In the genomic region with DNA sequence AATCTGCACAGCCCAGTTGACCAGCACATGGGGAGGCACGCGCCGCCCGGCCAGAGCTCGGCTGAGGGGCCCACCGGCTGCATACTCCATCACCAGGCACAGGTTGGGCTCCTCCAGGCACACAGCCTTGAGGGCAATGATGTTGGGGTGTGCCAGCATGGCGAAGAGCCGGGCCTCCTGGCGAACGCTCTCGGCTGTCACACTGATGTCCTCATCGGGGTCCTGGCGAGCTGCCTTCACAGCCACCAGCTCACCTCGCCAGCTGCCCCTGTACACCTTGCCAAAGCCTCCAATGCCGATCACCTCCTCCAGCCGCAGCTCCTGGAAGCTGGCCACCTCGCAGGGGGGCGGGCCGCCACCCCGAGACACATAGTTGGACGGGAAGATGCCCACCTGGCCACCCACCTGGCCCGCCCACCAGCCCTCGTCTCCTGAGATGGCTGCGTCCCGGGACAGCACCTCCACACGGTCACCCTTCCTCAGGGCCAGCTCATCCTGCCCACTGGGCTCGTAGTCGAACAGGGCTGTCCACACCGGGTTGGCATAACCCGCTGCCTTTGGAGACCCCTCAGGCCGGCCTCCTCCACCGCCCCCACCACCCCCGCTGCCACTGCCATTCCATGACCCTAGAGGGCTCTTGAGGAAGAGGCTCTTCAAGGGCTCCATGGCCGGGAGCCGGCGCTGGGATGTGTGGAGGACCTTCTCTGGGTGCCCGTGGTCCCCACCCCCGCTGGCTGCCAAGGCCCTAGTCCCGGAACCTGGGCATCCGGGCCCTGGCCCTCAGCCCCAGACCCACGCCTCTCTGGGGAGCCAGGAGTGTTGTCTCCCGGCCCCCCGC, we compare ENCODE assay signal across 6 cellular contexts. TPM values are rescaled to one million over a fixed set of nuclear protein-coding genes. Genes with fewer than 3 reads are reported as not detected.
A peak's percentile ranks its signal among the peaks of the same experiment; 100 is the strongest.
DNase-seq lines count a peak whose midpoint lies in the region; ATAC-seq and TF ChIP-seq lines count a peak whose summit lies in the region.

No MANE protein-coding gene starts in this region.

- peak overlapping the region; percentile 94 for H3K27ac ChIP-seq in left ventricle myocardium inferior (replicated peaks)

- H3K4me1 ChIP-seq in left ventricle myocardium inferior = peaks cover 88% of the 10 kb centered on the region

- peak overlapping the region; percentile 92 for H3K4me3 Mint-ChIP-seq in stimulated activated effector memory CD8-positive, alpha-beta T cell treated with anti-CD3 and anti-CD28 coated beads, Interleukin-12 subunit alpha, Interleukin-12 subunit beta, amount 100 ng/mL, for 72 hours

- H3K4me1 Mint-ChIP-seq in stimulated activated effector memory CD8-positive, alpha-beta T cell treated with anti-CD3 and anti-CD28 coated beads, Interleukin-12 subunit alpha, Interleukin-12 subunit beta, amount 100 ng/mL, for 72 hours = peaks cover 62% of the 10 kb centered on the region

- intact Hi-C loops in left ventricle myocardium inferior (cut with micrococcal nuclease) = no loop called here
- intact Hi-C loops in left cardiac atrium (cut with DNase I) = loop anchor here in 1 of 2 donors (5.0 kb wide), 1 partner anchor 36 kb away; a partner anchor contains a TSS

- H3K36me3 ChIP-seq in left ventricle myocardium inferior = peaks cover 55% of the 10 kb centered on the region

- H3K9me3 Mint-ChIP-seq in stimulated activated effector memory CD8-positive, alpha-beta T cell treated with anti-CD3 and anti-CD28 coated beads, Interleukin-12 subunit alpha, Interleukin-12 subunit beta, amount 100 ng/mL, for 72 hours = no peaks in the 10 kb centered on the region

- no peaks in the 10 kb centered on the region for H3K9me3 ChIP-seq in left ventricle myocardium inferior (replicated peaks)

- H3K27ac Mint-ChIP-seq in stimulated activated effector memory CD8-positive, alpha-beta T cell treated with anti-CD3 and anti-CD28 coated beads, Interleukin-12 subunit alpha, Interleukin-12 subunit beta, amount 100 ng/mL, for 72 hours = peak overlapping the region; percentile 88

- ATAC-seq in left cardiac atrium = no peak
- ATAC-seq in esophagus mucosa = peak; percentile 0
- ATAC-seq in stimulated activated effector memory CD8-positive, alpha-beta T cell treated with anti-CD3 and anti-CD28 coated beads, Interleukin-12 subunit alpha, Interleukin-12 subunit beta, amount 100 ng/mL, for 72 hours = no peak

- no peak for TF ChIP-seq CTCF in left ventricle myocardium inferior (IDR thresholded peaks at IDR 0.05; ENCODE audit: borderline replicate concordance)

- H3K4me3 ChIP-seq in left ventricle myocardium inferior = peak overlapping the region; percentile 93

- DNase-seq in left ventricle myocardium inferior = no peak
- DNase-seq in left cardiac atrium = no peak
- DNase-seq in stimulated activated effector memory CD8-positive, alpha-beta T cell treated with anti-CD3 and anti-CD28 coated beads, Interleukin-12 subunit alpha, Interleukin-12 subunit beta, amount 100 ng/mL, for 72 hours (ENCODE audit: low spot score in 2 of 2) = no peak
- DNase-seq in D341Med (ENCODE audit: low spot score) = no peak
- DNase-seq in Ammon's horn (ENCODE audit: low spot score) = no peak

- peaks cover 79% of the 10 kb centered on the region for H3K36me3 Mint-ChIP-seq in stimulated activated effector memory CD8-positive, alpha-beta T cell treated with anti-CD3 and anti-CD28 coated beads, Interleukin-12 subunit alpha, Interleukin-12 subunit beta, amount 100 ng/mL, for 72 hours

- no peaks in the 10 kb centered on the region for H3K27me3 ChIP-seq in left ventricle myocardium inferior (ENCODE audit: low read depth)

RNA-seq across cellular contexts. Expression of a gene that starts 0.7 kb away (rescaled TPM):
- total RNA-seq in left ventricle myocardium inferior (32.4 TPM), left cardiac atrium (10 to 100 TPM; 42.8 to 44.7 TPM), esophagus mucosa (32.4 TPM)

RNA-seq across cellular contexts. Expression of a gene that starts 2.3 kb away (rescaled TPM):
- total RNA-seq in left ventricle myocardium inferior (11.9 TPM), left cardiac atrium (10 to 100 TPM; 15.1 to 16.7 TPM), esophagus mucosa (23.8 TPM)

RNA-seq across cellular contexts. Expression of a gene that starts 17.7 kb away (rescaled TPM):
- 0.85 TPM for total RNA-seq in left ventricle myocardium inferior
- under 1 TPM; 0.31 to 0.53 TPM for total RNA-seq in left cardiac atrium
- total RNA-seq in esophagus mucosa = 20.2 TPM

RNA-seq across cellular contexts. Expression of a gene that starts 24.6 kb away (rescaled TPM):
- total RNA-seq in left ventricle myocardium inferior (21.0 TPM), left cardiac atrium (10 to 100 TPM; 31.7 to 33.0 TPM), esophagus mucosa (23.1 TPM)

RNA-seq across cellular contexts. Expression of a gene that starts 37.5 kb away (rescaled TPM):
- 69.5 TPM for total RNA-seq in left ventricle myocardium inferior
- total RNA-seq in left cardiac atrium = 10 to 100 TPM; 53.4 to 61.0 TPM
- total RNA-seq in esophagus mucosa = 52.6 TPM

Comparison
In these comparisons a context has a peak if more than half of its experiments do, and no peak if none do; other contexts are left out.
1. RNA of a gene that starts 17.7 kb away (total RNA-seq): 20.2 TPM in esophagus mucosa (single experiment); 0.85 TPM in left ventricle myocardium inferior (single experiment) and 0.31 to 0.53 TPM in left cardiac atrium; every median in the first group is over 10 times any median in the second.